In genomic region chr1:227244339-227245118, GRCh38 we compare ENCODE assay signal across 1 cellular context.
TF ChIP-seq lines count a peak whose summit lies in the region.

No MANE protein-coding gene starts in this region.

TF ChIP-seq in IMR-90, 13 proteins besides CTCF, POLR2A, EP300 and RAD21 (continued from another document):
- TF ChIP-seq, protein P1, sequence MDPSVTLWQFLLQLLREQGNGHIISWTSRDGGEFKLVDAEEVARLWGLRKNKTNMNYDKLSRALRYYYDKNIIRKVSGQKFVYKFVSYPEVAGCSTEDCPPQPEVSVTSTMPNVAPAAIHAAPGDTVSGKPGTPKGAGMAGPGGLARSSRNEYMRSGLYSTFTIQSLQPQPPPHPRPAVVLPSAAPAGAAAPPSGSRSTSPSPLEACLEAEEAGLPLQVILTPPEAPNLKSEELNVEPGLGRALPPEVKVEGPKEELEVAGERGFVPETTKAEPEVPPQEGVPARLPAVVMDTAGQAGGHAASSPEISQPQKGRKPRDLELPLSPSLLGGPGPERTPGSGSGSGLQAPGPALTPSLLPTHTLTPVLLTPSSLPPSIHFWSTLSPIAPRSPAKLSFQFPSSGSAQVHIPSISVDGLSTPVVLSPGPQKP (IDR thresholded peaks at IDR 0.05; ENCODE audit: borderline replicate concordance, low read depth, low read length) = no peak
- no peak for TF ChIP-seq MAZ (IDR thresholded peaks at IDR 0.05; ENCODE audit: borderline replicate concordance, low read depth, low read length)
- TF ChIP-seq SMC3 (IDR thresholded peaks at IDR 0.05; ENCODE audit: low read depth, low read length) = no peak
- TF ChIP-seq MAFK (IDR thresholded peaks at IDR 0.05; ENCODE audit: low read depth, low read length) = no peak
- TF ChIP-seq RFX5 (IDR thresholded peaks at IDR 0.05; ENCODE audit: low read depth, low read length) = no peak
- TF ChIP-seq CHD1 (IDR thresholded peaks at IDR 0.05; ENCODE audit: low read depth, low read length) = no peak
- no peak for TF ChIP-seq CEBPB (IDR thresholded peaks at IDR 0.05; ENCODE audit: low read depth, low read length)
- TF ChIP-seq BHLHE40 (IDR thresholded peaks at IDR 0.05; ENCODE audit: low read depth, low read length) = no peak
- no peak for TF ChIP-seq MXI1 (IDR thresholded peaks at IDR 0.05; ENCODE audit: borderline replicate concordance, low read depth, low read length)
- no peak for TF ChIP-seq NFE2L2 (IDR thresholded peaks at IDR 0.05; ENCODE audit: low read depth, low read length)
- TF ChIP-seq FOS (IDR thresholded peaks at IDR 0.05; ENCODE audit: low read depth, low read length) = no peak
